ENCODE assay signal across 20 cellular contexts in the genomic region with DNA sequence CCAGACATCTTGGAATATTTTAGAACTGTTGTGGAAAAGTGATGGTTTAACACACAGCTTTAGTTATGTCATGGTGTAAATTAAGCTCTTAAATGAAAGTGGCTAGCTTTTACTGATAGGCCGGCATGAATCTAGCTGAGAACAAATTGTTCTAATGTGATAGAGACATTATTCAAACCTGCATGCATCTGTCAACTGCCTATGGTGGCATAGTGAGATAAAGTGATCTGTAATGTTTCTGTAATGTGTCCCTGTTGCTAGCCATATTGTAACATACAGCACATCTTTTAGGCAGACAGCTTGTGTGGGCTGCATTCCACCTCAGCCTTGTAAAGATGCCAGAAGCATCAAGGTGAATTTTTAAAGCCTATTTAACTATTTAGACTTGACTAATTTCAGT. TPM values are rescaled to one million over a fixed set of nuclear protein-coding genes. Genes with fewer than 3 reads are reported as not detected.
DNase-seq lines count a peak whose midpoint lies in the region; ATAC-seq and TF ChIP-seq lines count a peak whose summit lies in the region.
"Had no signal": no experiment of that assay in that cellular context is flagged by ENCODE, and none has a peak within 500 bp of the region (broad histone marks: within the 10 kb centered on the region; RNA-seq: fewer than 3 reads in every experiment).

No MANE protein-coding gene starts in this region.

- DNase-seq in Right ventricle myocardium inferior (ENCODE audit: missing footprints), result no peak
- DNase-seq in cardiac septum (ENCODE audit: low spot score), result no peak
- peak; percentile 50 for DNase-seq in cerebellar cortex (ENCODE audit: low spot score)
- DNase-seq in left ventricle myocardium superior, result no peak
- DNase-seq in HEK293T (ENCODE audit: extremely low spot score), result no peak
- DNase-seq in activated effector memory CD4-positive, alpha-beta T cell treated with Interleukin-2 at 50 U/mL for 16 hours, result no peak
- no peak for DNase-seq in stimulated activated CD4-positive, alpha-beta T cell treated with anti-CD3 and anti-CD28 coated beads, Interleukin-15, amount 100 ng/mL, for 24 hours
- no peak for DNase-seq in left colon
- DNase-seq: activated CD4-positive, CD25-positive, alpha-beta regulatory T cell; activated CD8-positive, alpha-beta T cell treated with anti-CD3 and anti-CD28 coated beads, Interleukin-2, amount 10 ng/mL, durations not matched to agents 7 days and 5 days; activated T-cell treated with anti-CD3 and anti-CD28 coated beads, Interleukin-2, amount 50 U/mL, for 1 hour; AML-193; CD8-positive, alpha-beta memory T cell; DMS53; dorsolateral prefrontal cortex; lower lobe of right lung; NCI-H1105 treated with DMSO at 0.1 percent for 48 hours; NCI-H510A; stimulated activated CD4-positive, alpha-beta T cell treated with anti-CD3 and anti-CD28 coated beads, Interleukin-12 subunit alpha, Interleukin-12 subunit beta, amount 100 ng/mL, for 4 hours; tibial artery had no signal

- CTCF ChIA-PET in HEK293T (lab: Yijun Ruan, JAX), result interaction anchor here (0.7 to 1.2 kb wide), 2 partner anchors 11 to 16 kb away, joined by 3 to 4 read pairs; a partner anchor contains a TSS

- intact Hi-C loops in Right ventricle myocardium inferior (cut with DNase I), result no loop called here
- intact Hi-C loops in cardiac septum (cut with DNase I), result no loop called here
- intact Hi-C loops in left ventricle myocardium superior (cut with micrococcal nuclease), result no loop called here
- intact Hi-C loops in left colon (cut with DNase I, micrococcal nuclease), result no loop called here

- POLR2A ChIA-PET in HEK293T (lab: Yijun Ruan, JAX), result interaction anchor here (1.3 kb wide), 1 partner anchor 16 kb away, joined by 5 read pairs; a partner anchor contains a TSS

- ATAC-seq in Right ventricle myocardium inferior, result peak; percentile 89
- ATAC-seq in left ventricle myocardium superior, result peak; percentile 90
- ATAC-seq in left colon, result no peak
- ATAC-seq: activated CD8-positive, alpha-beta T cell treated with anti-CD3 and anti-CD28 coated beads, Interleukin-2, amount 10 ng/mL, durations not matched to agents 7 days and 5 days had no signal

TF ChIP-seq in HEK293T, 16 proteins besides CTCF, POLR2A, EP300 and RAD21:
- no peak for TF ChIP-seq L3MBTL2 (conservative IDR thresholded peaks at IDR 0.05)
- no peak for TF ChIP-seq SUZ12 (IDR thresholded peaks at IDR 0.05)
- TF ChIP-seq TARDBP (IDR thresholded peaks at IDR 0.05), result no peak
- TF ChIP-seq, protein P1, sequence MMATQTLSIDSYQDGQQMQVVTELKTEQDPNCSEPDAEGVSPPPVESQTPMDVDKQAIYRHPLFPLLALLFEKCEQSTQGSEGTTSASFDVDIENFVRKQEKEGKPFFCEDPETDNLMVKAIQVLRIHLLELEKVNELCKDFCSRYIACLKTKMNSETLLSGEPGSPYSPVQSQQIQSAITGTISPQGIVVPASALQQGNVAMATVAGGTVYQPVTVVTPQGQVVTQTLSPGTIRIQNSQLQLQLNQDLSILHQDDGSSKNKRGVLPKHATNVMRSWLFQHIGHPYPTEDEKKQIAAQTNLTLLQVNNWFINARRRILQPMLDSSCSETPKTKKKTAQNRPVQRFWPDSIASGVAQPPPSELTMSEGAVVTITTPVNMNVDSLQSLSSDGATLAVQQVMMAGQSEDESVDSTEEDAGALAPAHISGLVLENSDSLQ (IDR thresholded peaks at IDR 0.05), result no peak; the same call in 1 of the 2 replicates
- TF ChIP-seq ELF4 (IDR thresholded peaks at IDR 0.05), result no peak
- TF ChIP-seq LEF1 (IDR thresholded peaks at IDR 0.05; ENCODE audit: borderline replicate concordance), result no peak
- TF ChIP-seq FOXA1 (IDR thresholded peaks at IDR 0.05), result no peak
- TF ChIP-seq SP1 (IDR thresholded peaks at IDR 0.05), result no peak
- TF ChIP-seq ZNF384 (IDR thresholded peaks at IDR 0.05), result no peak

RNA-seq across cellular contexts. Expression of a gene that starts 16.0 kb away (rescaled TPM):
- total RNA-seq in Right ventricle myocardium inferior, result 7.8 TPM
- total RNA-seq in cardiac septum, result 11.5 TPM
- total RNA-seq in left ventricle myocardium superior, result 7.7 TPM
- total RNA-seq in left colon, result 10 to 100 TPM; 16.4 to 20.1 TPM
